Comparison of ENCODE assay signal across 19 cellular contexts in the genomic region with DNA sequence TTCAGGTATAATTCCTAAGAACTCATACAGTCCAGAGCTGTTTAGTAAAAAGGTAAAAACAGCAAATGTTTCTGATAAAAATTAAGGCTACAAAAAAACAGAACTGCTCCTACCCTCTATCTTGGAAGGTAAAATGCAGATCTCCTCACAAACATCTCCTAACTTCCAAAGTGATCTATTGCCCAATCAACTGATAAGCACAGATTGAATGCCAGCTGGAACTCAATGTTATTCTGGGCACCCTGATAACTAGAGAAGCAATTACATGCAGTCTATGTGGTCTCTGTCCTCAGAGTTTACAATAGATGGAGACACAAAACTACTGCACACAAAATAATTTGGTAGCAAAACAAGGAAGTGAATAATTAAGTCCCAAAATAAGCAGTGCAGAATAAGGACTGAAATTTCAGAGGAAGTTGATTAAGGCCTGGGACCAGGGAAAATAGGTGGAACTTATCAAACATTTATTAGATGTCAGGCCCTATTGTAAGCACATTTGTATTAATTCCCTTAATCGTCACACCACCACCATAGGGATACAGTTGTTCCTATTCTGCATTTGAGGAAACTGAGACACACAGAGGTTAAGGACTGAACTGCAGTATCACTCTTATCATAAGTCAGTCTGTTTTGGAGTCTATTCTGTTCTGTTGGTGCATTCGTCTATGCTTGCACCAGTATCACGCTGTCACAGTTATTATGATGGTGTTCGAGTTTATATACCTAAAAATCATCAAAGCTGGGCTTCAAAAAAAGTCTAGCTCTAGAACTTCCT.
A peak's percentile ranks its signal among the peaks of the same experiment; 100 is the strongest.
DNase-seq lines count a peak whose midpoint lies in the region; ATAC-seq, FAIRE-seq and TF ChIP-seq lines count a peak whose summit lies in the region.
"Had no signal": no experiment of that assay in that cellular context is flagged by ENCODE, and none has a peak within 500 bp of the region (broad histone marks: within the 10 kb centered on the region; RNA-seq: fewer than 3 reads in every experiment).

No MANE protein-coding gene starts in this region.

- H3K27me3 Mint-ChIP-seq in astrocyte (ENCODE audit: low read depth, unreplicated experiment) = no peaks in the 10 kb centered on the region
- H3K27me3 Mint-ChIP-seq in neural progenitor cell (ENCODE audit: insufficient read depth, low read depth) = no peaks in the 10 kb centered on the region
- H3K27me3 Mint-ChIP-seq: activated naive CD8-positive, alpha-beta T cell; stimulated activated naive CD8-positive, alpha-beta T cell treated with anti-CD3 and anti-CD28 coated beads, Interleukin-15, Interleukin-2, amounts not matched to agents 100 ng/mL and 50 ng/mL, for 24 hours had no signal

- ATAC-seq in GM21381 (IDR thresholded peaks at IDR 0.05; ENCODE audit: unreplicated experiment) = no peak
- ATAC-seq in GM19324 (IDR thresholded peaks at IDR 0.05; ENCODE audit: low FRiP score, unreplicated experiment) = no peak

- H3K79me2 ChIP-seq in astrocyte (ENCODE audit: insufficient read depth, low read length) = no peaks in the 10 kb centered on the region
- H3K79me2 ChIP-seq in neural progenitor cell (ENCODE audit: low read depth) = no peaks in the 10 kb centered on the region

- H2AFZ ChIP-seq in astrocyte (ENCODE audit: low read depth, low read length) = no peak overlapping the region
- H2AFZ ChIP-seq in neural progenitor cell (replicated peaks) = peak overlapping the region; percentile 90

- DNase-seq in Jurkat, Clone E6-1 (ENCODE audit: low read depth, low spot score) = peak; percentile 4
- DNase-seq in astrocyte (ENCODE audit: low read depth) (no peak), neural progenitor cell (ENCODE audit: low spot score) (no peak), T-helper 2 cell (no peak), cerebellar nuclear complex (lab: John Stamatoyannopoulos, UW) (no peak)
- DNase-seq: activated CD4-positive, alpha-beta memory T cell treated with anti-CD3 and anti-CD28 coated beads for 36 hours; activated T-cell treated with anti-CD3 and anti-CD28 coated beads, Interleukin-2, amount 50 U/mL, for 24 hours; heart right ventricle; NCI-H2029 treated with DMSO at 0.1 percent for 48 hours; NCI-H524; WERI-Rb-1 had no signal

- H3K4me1 Mint-ChIP-seq in astrocyte (ENCODE audit: low read depth, unreplicated experiment) = peaks cover 8% of the 10 kb centered on the region
- peaks cover 12% of the 10 kb centered on the region for H3K4me1 Mint-ChIP-seq in neural progenitor cell
- H3K4me1 Mint-ChIP-seq: memory B cell had no signal

- peak; percentile 31 for TF ChIP-seq CTCF in C4-2B (conservative IDR thresholded peaks at IDR 0.05)
- TF ChIP-seq CTCF in astrocyte (IDR thresholded peaks at IDR 0.05; ENCODE audit: insufficient read depth, low read depth, low read length) = no peak
- no peak for TF ChIP-seq CTCF in neural progenitor cell (IDR thresholded peaks at IDR 0.05)

- H3K9me3 Mint-ChIP-seq in astrocyte (ENCODE audit: unreplicated experiment) (no peaks in the 10 kb centered on the region), neural progenitor cell (no peaks in the 10 kb centered on the region)
- H3K9me3 Mint-ChIP-seq: activated T-cell treated with anti-CD3 and anti-CD28 coated beads, Interleukin-2, amount 50 U/mL, for 24 hours; stimulated activated naive CD8-positive, alpha-beta T cell treated with anti-CD3 and anti-CD28 coated beads, Interleukin-15, Interleukin-2, amounts not matched to agents 100 ng/mL and 50 ng/mL, for 24 hours had no signal

- H3K4me2 ChIP-seq in astrocyte (ENCODE audit: low read length) = no peak overlapping the region
- H3K4me2 ChIP-seq in neural progenitor cell = no peak overlapping the region

- H4K20me1 ChIP-seq in astrocyte (ENCODE audit: insufficient read depth, low read length) (no peaks in the 10 kb centered on the region), neural progenitor cell (ENCODE audit: low read depth) (no peaks in the 10 kb centered on the region)

- FAIRE-seq in astrocyte (lab: Jason Lieb, UNC) = peak; percentile 80
- FAIRE-seq: RCC 7860, urothelium cell line had no signal

- H3K27ac ChIP-seq in C4-2B (no peak overlapping the region), astrocyte (ENCODE audit: low read depth, low read length) (no peak overlapping the region), neural progenitor cell (no peak overlapping the region)
- H3K27ac ChIP-seq: heart right ventricle, WERI-Rb-1 had no signal

- H3K4me1 ChIP-seq in astrocyte (ENCODE audit: insufficient read depth, low read length) = no peaks in the 10 kb centered on the region
- H3K4me1 ChIP-seq in neural progenitor cell = peaks cover 21% of the 10 kb centered on the region

- no peaks in the 10 kb centered on the region for H3K27me3 ChIP-seq in astrocyte (ENCODE audit: insufficient read depth, low read length)
- no peaks in the 10 kb centered on the region for H3K27me3 ChIP-seq in neural progenitor cell
- H3K27me3 ChIP-seq: heart right ventricle had no signal

- H3K4me3 ChIP-seq in Jurkat, Clone E6-1 (ENCODE audit: low read length) = no peak overlapping the region
- H3K4me3 ChIP-seq in astrocyte (ENCODE audit: insufficient read depth, low read depth, low read length) (no peak overlapping the region), neural progenitor cell (no peak overlapping the region)
- H3K4me3 ChIP-seq: heart right ventricle had no signal

- H3K4me3 Mint-ChIP-seq in astrocyte (ENCODE audit: unreplicated experiment) = no peak overlapping the region
- H3K4me3 Mint-ChIP-seq in neural progenitor cell = no peak overlapping the region
- H3K4me3 Mint-ChIP-seq: activated CD4-positive, alpha-beta memory T cell treated with anti-CD3 and anti-CD28 coated beads for 36 hours; activated naive CD8-positive, alpha-beta T cell; activated T-cell treated with anti-CD3 and anti-CD28 coated beads, Interleukin-2, amount 50 U/mL, for 24 hours; memory B cell; stimulated activated naive CD8-positive, alpha-beta T cell treated with anti-CD3 and anti-CD28 coated beads, Interleukin-15, Interleukin-2, amounts not matched to agents 100 ng/mL and 50 ng/mL, for 24 hours had no signal

- H3K9me3 ChIP-seq in astrocyte (ENCODE audit: insufficient read depth, low read depth, low read length) (no peaks in the 10 kb centered on the region), neural progenitor cell (ENCODE audit: low read depth) (no peaks in the 10 kb centered on the region)
- H3K9me3 ChIP-seq: heart right ventricle had no signal

- no peaks in the 10 kb centered on the region for H3K36me3 ChIP-seq in astrocyte (ENCODE audit: insufficient read depth, low read length)
- no peaks in the 10 kb centered on the region for H3K36me3 ChIP-seq in neural progenitor cell
- H3K36me3 ChIP-seq: heart right ventricle, WERI-Rb-1 had no signal

- H3K27ac Mint-ChIP-seq in astrocyte (ENCODE audit: unreplicated experiment) (no peak overlapping the region), neural progenitor cell (no peak overlapping the region)
- H3K27ac Mint-ChIP-seq: activated CD4-positive, alpha-beta memory T cell treated with anti-CD3 and anti-CD28 coated beads for 36 hours; activated naive CD8-positive, alpha-beta T cell; activated T-cell treated with anti-CD3 and anti-CD28 coated beads, Interleukin-2, amount 50 U/mL, for 24 hours; memory B cell; stimulated activated naive CD8-positive, alpha-beta T cell treated with anti-CD3 and anti-CD28 coated beads, Interleukin-15, Interleukin-2, amounts not matched to agents 100 ng/mL and 50 ng/mL, for 24 hours had no signal

- H3F3A ChIP-seq in neural progenitor cell (ENCODE audit: low read depth) = peaks cover 21% of the 10 kb centered on the region

- H3K36me3 Mint-ChIP-seq in astrocyte (ENCODE audit: low read depth, unreplicated experiment) = no peaks in the 10 kb centered on the region
- H3K36me3 Mint-ChIP-seq in neural progenitor cell = no peaks in the 10 kb centered on the region
- H3K36me3 Mint-ChIP-seq: activated CD4-positive, alpha-beta memory T cell treated with anti-CD3 and anti-CD28 coated beads for 36 hours; activated naive CD8-positive, alpha-beta T cell; memory B cell had no signal

- no peak overlapping the region for H3K9ac ChIP-seq in astrocyte (ENCODE audit: low read length)
- H3K9ac ChIP-seq in neural progenitor cell = no peak overlapping the region
